21 cellular contexts compared by ENCODE assay signal in genomic region chr10:91354166-91354565, GRCh38.
"Had no signal": no experiment of that assay in that cellular context is flagged by ENCODE, and none has a peak within 500 bp of the region (broad histone marks: within the 10 kb centered on the region; RNA-seq: fewer than 3 reads in every experiment).

No MANE protein-coding gene starts in this region.

- H3K9me2 ChIP-seq: SK-N-SH had no signal

- H3K27ac ChIP-seq: VCaP had no signal

- H3K9me3 ChIP-seq: SK-N-SH had no signal

- DNase-seq: activated CD4-positive, alpha-beta memory T cell treated with anti-CD3 and anti-CD28 coated beads, Interleukin-2, amount 10 ng/mL, durations not matched to agents 7 days and 5 days; activated CD4-positive, alpha-beta T cell treated with anti-CD3 and anti-CD28 coated beads, Interleukin-2, amount 10 ng/mL, durations not matched to agents 7 days and 5 days; activated CD4-positive, CD25-positive, alpha-beta regulatory T cell; activated gamma-delta T cell; activated naive CD4-positive, alpha-beta T cell treated with anti-CD3 and anti-CD28 coated beads, Interleukin-2, amount 10 ng/mL, durations not matched to agents 7 days and 5 days; activated naive CD8-positive, alpha-beta T cell treated with anti-CD3 and anti-CD28 coated beads for 36 hours; activated T-cell treated with anti-CD3 and anti-CD28 coated beads for 4 hours; activated T-cell treated with anti-CD3 and anti-CD28 coated beads, Interleukin-2, amount 50 U/mL, for 48 hours; cerebellar nuclear complex; Karpas-422; NCI-H1694; NCI-H2029; NCI-H2107; NCI-H2171 treated with DMSO at 0.1 percent for 48 hours; NCI-H226; NCI-H510A; NCI-H526 treated with DMSO at 0.1 percent for 48 hours; NCI-H82; SK-N-SH; T-helper 1 cell had no signal

- H3K4me2 ChIP-seq: SK-N-SH had no signal

- H3K9ac ChIP-seq: SK-N-SH had no signal
